Comparison of ENCODE assay signal across 8 cellular contexts in the genomic region with DNA sequence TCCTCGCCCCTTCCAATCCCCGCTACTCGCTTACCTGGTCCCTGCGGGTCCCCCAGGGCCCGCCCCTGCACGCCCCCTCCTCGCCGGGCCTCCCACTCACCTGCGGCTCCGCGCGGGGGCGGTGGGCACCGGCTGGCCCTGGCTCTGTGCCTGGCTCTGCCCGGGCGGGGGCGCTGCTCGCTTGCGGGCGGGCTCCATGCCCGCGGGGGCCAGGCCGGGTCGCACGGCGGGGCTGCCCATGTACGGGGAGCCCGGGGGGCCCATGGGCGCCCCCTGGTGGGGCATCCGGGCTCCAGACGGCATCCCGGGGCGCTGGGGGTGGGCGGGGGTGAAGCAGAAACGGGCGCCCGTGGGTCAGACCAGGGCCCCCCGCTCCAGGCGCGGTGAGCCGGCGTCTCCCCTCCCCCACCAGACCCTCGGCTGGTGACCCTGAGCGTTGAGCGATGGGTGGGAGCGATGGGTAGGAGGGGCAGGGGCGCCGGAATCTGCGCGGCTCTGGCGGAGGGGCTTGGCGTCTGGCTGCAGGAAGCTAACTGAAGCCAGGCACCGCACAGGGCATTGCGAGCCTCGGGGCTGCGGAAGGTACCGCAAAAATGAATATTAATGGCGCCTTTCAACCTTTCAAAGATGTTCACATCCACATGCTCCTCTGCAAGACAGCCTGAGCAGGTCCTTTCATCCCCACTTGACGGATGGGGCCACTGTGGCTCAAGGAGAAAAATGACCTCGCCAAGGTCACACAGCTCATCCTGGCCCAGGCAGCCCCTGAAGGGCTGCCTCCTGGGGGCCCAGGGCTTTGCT. TPM values are rescaled to one million over a fixed set of nuclear protein-coding genes. Genes with fewer than 3 reads are reported as not detected.
DNase-seq lines count a peak whose midpoint lies in the region; ATAC-seq and TF ChIP-seq lines count a peak whose summit lies in the region.

No MANE protein-coding gene starts in this region.

- peaks cover 58% of the 10 kb centered on the region for H3K27me3 ChIP-seq in HUES6 (ENCODE audit: control insufficient read depth, insufficient read depth, low read length)
- peaks cover 61% of the 10 kb centered on the region for H3K27me3 ChIP-seq in ectodermal cell (ENCODE audit: control insufficient read depth, insufficient read depth, low read length, poor library complexity, severe bottlenecking)
- H3K27me3 ChIP-seq in mucosa of rectum (ENCODE audit: control insufficient read depth in 2 of 2, insufficient read depth in 2 of 2, low read length in 2 of 2): peaks cover 36 to 40% of the 10 kb centered on the region in 2 donors
- no peaks in the 10 kb centered on the region for H3K27me3 ChIP-seq in testis

- WGBS in ectodermal cell, 2 experiments: 2% methylated on average over 60 of the region's 60 CpGs
- WGBS in testis, 2 donors: 5 to 18% methylated on average over 5 to 49 of the region's 60 CpGs

- H3K9me3 ChIP-seq in HUES6 (ENCODE audit: control insufficient read depth, insufficient read depth, low read depth, low read length) (no peaks in the 10 kb centered on the region), ectodermal cell (ENCODE audit: control insufficient read depth, low read length) (no peaks in the 10 kb centered on the region), mucosa of rectum (ENCODE audit: control insufficient read depth in 2 of 2, low read length in 2 of 2) (no peaks in the 10 kb centered on the region), testis (no peaks in the 10 kb centered on the region)

- H3K36me3 ChIP-seq in HUES6 (ENCODE audit: control insufficient read depth, insufficient read depth, low read length): peaks cover 3% of the 10 kb centered on the region; the same call in 1 of the 2 replicates
- H3K36me3 ChIP-seq in ectodermal cell (ENCODE audit: control insufficient read depth, insufficient read depth, low read length): no peaks in the 10 kb centered on the region
- no peaks in the 10 kb centered on the region for H3K36me3 ChIP-seq in mucosa of rectum (ENCODE audit: control insufficient read depth in 2 of 2, insufficient read depth in 2 of 2, low read length in 2 of 2)
- no peaks in the 10 kb centered on the region for H3K36me3 ChIP-seq in testis (ENCODE audit: low read depth, missing control alignments)

- peak overlapping the region; percentile 58 for H3K4me3 ChIP-seq in HUES6 (ENCODE audit: low read depth, low read length)
- peak overlapping the region; percentile 0 for H3K4me3 ChIP-seq in ectodermal cell (ENCODE audit: insufficient read depth, low read depth, low read length)
- H3K4me3 ChIP-seq in mucosa of rectum (ENCODE audit: low read length in 2 of 2): peak overlapping the region; percentile 39 to 42
- H3K4me3 ChIP-seq in testis: peak overlapping the region; percentile 24 to 25

- H3K9ac ChIP-seq in HUES6 (ENCODE audit: low read length): peak overlapping the region; percentile 50
- peak overlapping the region in 1 of 2 donors; percentile 24 for H3K9ac ChIP-seq in mucosa of rectum (ENCODE audit: low read depth in 1 of 2, low read length in 2 of 2)

- peak; percentile 52 for TF ChIP-seq CTCF in GM10266 (IDR thresholded peaks at IDR 0.05; ENCODE audit: control insufficient read depth, insufficient read depth, low read depth, missing control alignments)
- peak; percentile 19 to 63 (median 37) for TF ChIP-seq CTCF in testis (IDR thresholded peaks at IDR 0.05)

- intact Hi-C loops in testis (cut with DNase I; ENCODE audit: low total_unique reads): no loop called here

- no peak for TF ChIP-seq POLR2A in testis (IDR thresholded peaks at IDR 0.05)

- no peak for ATAC-seq in HG03457 (IDR thresholded peaks at IDR 0.05; ENCODE audit: unreplicated experiment)

- no peak overlapping the region for H3K27ac ChIP-seq in HUES6 (ENCODE audit: low read depth, low read length)
- no peak overlapping the region for H3K27ac ChIP-seq in ectodermal cell (ENCODE audit: insufficient read depth, low read depth, low read length, poor library complexity, severe bottlenecking)
- no peak overlapping the region for H3K27ac ChIP-seq in mucosa of rectum (ENCODE audit: low read depth in 2 of 2, low read length in 2 of 2)
- peak overlapping the region in 1 of 2 donors; percentile 36 for H3K27ac ChIP-seq in testis

- DNase-seq in GM10266 (ENCODE audit: extremely low spot score) (peak; percentile 93), testis (peak; percentile 45), ureter (ENCODE audit: low spot score) (no peak)
- DNase-seq in activated CD4-positive, alpha-beta T cell treated with anti-CD3 and anti-CD28 coated beads for 48 hours: peak; percentile 72

- H3K4me1 ChIP-seq in HUES6 (ENCODE audit: control insufficient read depth, insufficient read depth, low read length) (peaks cover 48% of the 10 kb centered on the region), ectodermal cell (ENCODE audit: control insufficient read depth, insufficient read depth, low read length) (peaks cover 54% of the 10 kb centered on the region), mucosa of rectum (ENCODE audit: control insufficient read depth in 2 of 2, insufficient read depth in 2 of 2, low read length in 2 of 2) (peaks cover 26 to 28% of the 10 kb centered on the region in 2 donors), testis (peaks cover 41% of the 10 kb centered on the region)

RNA-seq across cellular contexts. Expression of a gene that starts 2.9 kb away (rescaled TPM):
- 25.8 TPM for polyA plus RNA-seq in ectodermal cell (2013, experiment 1 of 4)
- 22.5 TPM for polyA plus RNA-seq in ectodermal cell (2013, experiment 2 of 4)
- 22.3 TPM for polyA plus RNA-seq in ectodermal cell (2013, experiment 3 of 4)
- 26.7 TPM for polyA plus RNA-seq in ectodermal cell (2013, experiment 4 of 4)
- total RNA-seq in testis: 100 to 1,000 TPM in 1 of 2 donors, 10 to 100 TPM in 1; 94.0 to 122 TPM
- polyA plus RNA-seq in testis (ENCODE audit: insufficient read depth, low read depth, low replicate concordance): 55.1 TPM
- total RNA-seq in ureter: 67.4 TPM

RNA-seq across cellular contexts. Expression of a gene that starts 13.3 kb away (rescaled TPM):
- 20.1 TPM for polyA plus RNA-seq in ectodermal cell (2013, experiment 1 of 4)
- 26.1 TPM for polyA plus RNA-seq in ectodermal cell (2013, experiment 2 of 4)
- polyA plus RNA-seq in ectodermal cell (2013, experiment 3 of 4): 18.6 TPM
- 21.5 TPM for polyA plus RNA-seq in ectodermal cell (2013, experiment 4 of 4)
- total RNA-seq in testis (10 to 100 TPM; 66.5 to 70.5 TPM), ureter (43.0 TPM)
- 22.6 TPM for polyA plus RNA-seq in testis (ENCODE audit: insufficient read depth, low read depth, low replicate concordance)

RNA-seq across cellular contexts. Expression of a gene that starts 18.6 kb away (rescaled TPM):
- polyA plus RNA-seq in ectodermal cell (2013, experiment 1 of 4): 73.7 TPM
- 62.3 TPM for polyA plus RNA-seq in ectodermal cell (2013, experiment 2 of 4)
- 45.5 TPM for polyA plus RNA-seq in ectodermal cell (2013, experiment 3 of 4)
- polyA plus RNA-seq in ectodermal cell (2013, experiment 4 of 4): 49.4 TPM
- total RNA-seq in testis (10 to 100 TPM; 44.4 to 49.4 TPM), ureter (33.9 TPM)
- 54.3 TPM for polyA plus RNA-seq in testis (ENCODE audit: insufficient read depth, low read depth, low replicate concordance)

RNA-seq across cellular contexts. Expression of a gene that starts 35.3 kb away (rescaled TPM):
- polyA plus RNA-seq in ectodermal cell (2013, experiment 1 of 4): not detected
- polyA plus RNA-seq in ectodermal cell (2013, experiment 2 of 4): not detected
- not detected for polyA plus RNA-seq in ectodermal cell (2013, experiment 3 of 4)
- not detected for polyA plus RNA-seq in ectodermal cell (2013, experiment 4 of 4)
- total RNA-seq in testis (not detected), ureter (not detected)
- not detected for polyA plus RNA-seq in testis (ENCODE audit: insufficient read depth, low read depth, low replicate concordance)

RNA-seq across cellular contexts. Expression of a gene that starts 58.5 kb away (rescaled TPM):
- polyA plus RNA-seq in ectodermal cell (2013, experiment 1 of 4): not detected
- polyA plus RNA-seq in ectodermal cell (2013, experiment 2 of 4): not detected
- not detected for polyA plus RNA-seq in ectodermal cell (2013, experiment 3 of 4)
- not detected for polyA plus RNA-seq in ectodermal cell (2013, experiment 4 of 4)
- total RNA-seq in testis (under 1 TPM in 1 of 2 donors, not detected in 1; 0.39 TPM), ureter (not detected)
- polyA plus RNA-seq in testis (ENCODE audit: insufficient read depth, low read depth, low replicate concordance): 0.18 TPM

Comparison
In these comparisons a context has a peak if more than half of its experiments do, and no peak if none do; other contexts are left out.
1. H3K4me3 ChIP-seq: peak in every context shown above with its lines; median percentile 58 in HUES6; 40 in mucosa of rectum; 24 in testis; 0 in ectodermal cell.